7 cellular contexts compared by ENCODE assay signal in genomic region chr10:132518572-132519381, GRCh38. TPM values are rescaled to one million over a fixed set of nuclear protein-coding genes. Genes with fewer than 3 reads are reported as not detected.
DNase-seq lines count a peak whose midpoint lies in the region; ATAC-seq and TF ChIP-seq lines count a peak whose summit lies in the region.

No MANE protein-coding gene starts in this region.

- dilution Hi-C loops in IMR-90 (cut with HindIII; ENCODE audit: low sequenced_read_pairs, unreplicated experiment) = no loop called here

- peak overlapping the region; percentile 85; the same call in 1 of the 2 replicates for H4K91ac ChIP-seq in IMR-90 (ENCODE audit: insufficient read depth, low read depth, low read length)

- intact Hi-C loops in IMR-90 (cut with micrococcal nuclease) = loop anchor here (5.0 kb wide), 1 partner anchor 121 kb away; the partner anchor contains the start of gene PWWP2B

- H3K36me3 ChIP-seq in IMR-90 (ENCODE audit: control insufficient read depth, insufficient read depth, low read length) (no peaks in the 10 kb centered on the region), iPS-18a (ENCODE audit: control insufficient read depth, low read depth, low read length) (no peaks in the 10 kb centered on the region), stomach smooth muscle (ENCODE audit: control insufficient read depth in 2 of 2, insufficient read depth in 2 of 2, low read length in 2 of 2) (no peaks in the 10 kb centered on the region)

- H3K4me1 ChIP-seq in IMR-90 (ENCODE audit: control insufficient read depth, insufficient read depth, low read length) = peaks cover 27% of the 10 kb centered on the region
- peaks cover 23% of the 10 kb centered on the region for H3K4me1 ChIP-seq in iPS-18a (ENCODE audit: control insufficient read depth, low read depth, low read length)
- peaks cover 75% of the 10 kb centered on the region for H3K4me1 ChIP-seq in stomach smooth muscle (ENCODE audit: control insufficient read depth, insufficient read depth, low read length)

- no peak overlapping the region for H2AFZ ChIP-seq in IMR-90 (replicated peaks; ENCODE audit: low read length, poor library complexity)

- no peak for TF ChIP-seq POLR2A in IMR-90 (IDR thresholded peaks at IDR 0.05; ENCODE audit: low read depth, low read length)

- no peak overlapping the region for H3K23ac ChIP-seq in IMR-90 (ENCODE audit: low read depth, low read length)

- H2BK5ac ChIP-seq in IMR-90 (ENCODE audit: low read depth, low read length, poor library complexity, severe bottlenecking) = no peak overlapping the region

- 0 out of 3 replicates have a peak overlapping the region, but pooled peaks have one; percentile 16 for H2BK15ac ChIP-seq in IMR-90 (ENCODE audit: low read depth, low read length)

- no peak overlapping the region for H3K27ac ChIP-seq in IMR-90 (ENCODE audit: insufficient read depth, low read length)
- no peak overlapping the region for H3K27ac ChIP-seq in iPS-18a (ENCODE audit: low read length)
- peak overlapping the region; percentile 84 for H3K27ac ChIP-seq in stomach smooth muscle (ENCODE audit: low read length)

- TF ChIP-seq RAD21 in IMR-90 (IDR thresholded peaks at IDR 0.05; ENCODE audit: low read length) = no peak

- no peak overlapping the region for H3K4me2 ChIP-seq in IMR-90 (ENCODE audit: low read depth, low read length)

- no peak overlapping the region for H4K5ac ChIP-seq in IMR-90 (ENCODE audit: low read depth, low read length)

- H4K20me1 ChIP-seq in IMR-90 (ENCODE audit: insufficient read depth, low read length) = no peaks in the 10 kb centered on the region

- no peaks in the 10 kb centered on the region for H3K27me3 ChIP-seq in IMR-90 (ENCODE audit: control insufficient read depth, insufficient read depth, low read length)
- H3K27me3 ChIP-seq in iPS-18a (ENCODE audit: control insufficient read depth, insufficient read depth, low read length) = peaks cover 43% of the 10 kb centered on the region
- no peaks in the 10 kb centered on the region for H3K27me3 ChIP-seq in stomach smooth muscle (ENCODE audit: control insufficient read depth in 1 of 2, insufficient read depth in 2 of 2, low read length in 2 of 2)

- DNase-seq in IMR-90 (no peak), SHP77 treated with DMSO at 0.1 percent for 48 hours (lab: John Stamatoyannopoulos, UW) (peak; percentile 36), UCSD-AML1 (lab: John Stamatoyannopoulos, UW; ENCODE audit: unreplicated experiment) (no peak), KBM-7 (no peak)

- peak overlapping the region; percentile 65 for H2AK5ac ChIP-seq in IMR-90 (ENCODE audit: low read depth, low read length)

- peak overlapping the region; percentile 99 for H3K4ac ChIP-seq in IMR-90 (ENCODE audit: low read depth, low read length)

- TF ChIP-seq CTCF in IMR-90 (conservative IDR thresholded peaks at IDR 0.05; ENCODE audit: low read depth, low read length) = no peak

- H2AK9ac ChIP-seq in IMR-90 (replicated peaks; ENCODE audit: low read depth, low read length, poor library complexity) = peak overlapping the region; percentile 44

- H3K9me3 ChIP-seq in IMR-90 (ENCODE audit: control insufficient read depth, insufficient read depth, low read length) = no peaks in the 10 kb centered on the region
- no peaks in the 10 kb centered on the region for H3K9me3 ChIP-seq in iPS-18a (ENCODE audit: control insufficient read depth, low read depth, low read length)
- no peaks in the 10 kb centered on the region for H3K9me3 ChIP-seq in stomach smooth muscle (ENCODE audit: control insufficient read depth in 2 of 2, low read length in 2 of 2)

- in situ Hi-C loops in IMR-90 (cut with MboI; ENCODE audit: low sequenced_read_pairs) = no loop called here
- in situ Hi-C loops in KBM-7 (cut with MboI; ENCODE audit: low pct_unique_long_range_greater_than_20kb, low sequenced_read_pairs) = no loop called here

- BruUV-seq in IMR-90 (replicated peaks; lab: Mats Ljungman, UMichigan) = no TSS peak

- POLR2A ChIA-PET in IMR-90 (lab: Charles Lee; ENCODE audit: unreplicated experiment) = no interaction called here

- H3K4me3 ChIP-seq in IMR-90 (ENCODE audit: insufficient read depth, low read depth, low read length) (no peak overlapping the region), iPS-18a (ENCODE audit: low read length) (peak overlapping the region; percentile 70), stomach smooth muscle (ENCODE audit: low read length in 2 of 2) (peak overlapping the region in 1 of 2 donors; percentile 64)

- H3K9me1 ChIP-seq in IMR-90 (ENCODE audit: insufficient read depth, low read length) = peaks cover 20% of the 10 kb centered on the region

- 89% methylated on average over 21 of the region's 29 CpGs; no CpG with 5 or more reads in 1 of the 2 experiments for WGBS in IMR-90 (ENCODE audit: extremely low coverage in 2 of 2, insufficient read length in 1 of 2), 2 experiments

- H3K56ac ChIP-seq in IMR-90 (ENCODE audit: extremely low read depth, insufficient read depth, low read length) = no peak overlapping the region

- H2BK20ac ChIP-seq in IMR-90 (ENCODE audit: low read depth, low read length) = no peak overlapping the region; the same call in 1 of the 2 replicates

- no peak overlapping the region for H3K14ac ChIP-seq in IMR-90 (replicated peaks; ENCODE audit: low read depth, low read length)

- ATAC-seq in IMR-90 (ENCODE audit: low read depth) (no peak), HG02885 (IDR thresholded peaks at IDR 0.05; ENCODE audit: poor library complexity, unreplicated experiment) (no peak)

- H3K9ac ChIP-seq in IMR-90 (ENCODE audit: low read depth, low read length) (no peak overlapping the region), iPS-18a (ENCODE audit: low read length) (peak overlapping the region; percentile 30), stomach smooth muscle (ENCODE audit: low read length in 2 of 2) (no peak overlapping the region)

- H3K18ac ChIP-seq in IMR-90 (ENCODE audit: low read depth, low read length) = no peak overlapping the region

- H3K79me1 ChIP-seq in IMR-90 (ENCODE audit: low read depth in 1 of 2, low read length in 2 of 2) = peaks cover 0 to 12% of the 10 kb centered on the region in 2 experiments; a peak in 2 of 4 replicates

- H4K8ac ChIP-seq in IMR-90 (ENCODE audit: low read depth in 2 of 2, low read length in 2 of 2) = peak overlapping the region in 1 of 2 experiments; percentile 51; a peak in 1 of 4 replicates

- peak overlapping the region; percentile 99; the same call in 1 of the 2 replicates for H2BK120ac ChIP-seq in IMR-90 (ENCODE audit: low read depth, low read length)

- CTCF ChIA-PET in IMR-90 (lab: Yijun Ruan, JAX) = no interaction called here

TF ChIP-seq in IMR-90, 13 proteins besides CTCF, POLR2A, EP300 and RAD21:
- TF ChIP-seq RFX5 (IDR thresholded peaks at IDR 0.05; ENCODE audit: low read depth, low read length) (no peak), MAFK (IDR thresholded peaks at IDR 0.05; ENCODE audit: low read depth, low read length) (no peak), CHD1 (IDR thresholded peaks at IDR 0.05; ENCODE audit: low read depth, low read length) (no peak), FOS (IDR thresholded peaks at IDR 0.05; ENCODE audit: low read depth, low read length) (no peak), NFE2L2 (IDR thresholded peaks at IDR 0.05; ENCODE audit: low read depth, low read length) (no peak)
- TF ChIP-seq, protein P1, sequence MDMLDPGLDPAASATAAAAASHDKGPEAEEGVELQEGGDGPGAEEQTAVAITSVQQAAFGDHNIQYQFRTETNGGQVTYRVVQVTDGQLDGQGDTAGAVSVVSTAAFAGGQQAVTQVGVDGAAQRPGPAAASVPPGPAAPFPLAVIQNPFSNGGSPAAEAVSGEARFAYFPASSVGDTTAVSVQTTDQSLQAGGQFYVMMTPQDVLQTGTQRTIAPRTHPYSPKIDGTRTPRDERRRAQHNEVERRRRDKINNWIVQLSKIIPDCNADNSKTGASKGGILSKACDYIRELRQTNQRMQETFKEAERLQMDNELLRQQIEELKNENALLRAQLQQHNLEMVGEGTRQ (IDR thresholded peaks at IDR 0.05; ENCODE audit: low read depth, low read length) = no peak
- TF ChIP-seq, protein P2, sequence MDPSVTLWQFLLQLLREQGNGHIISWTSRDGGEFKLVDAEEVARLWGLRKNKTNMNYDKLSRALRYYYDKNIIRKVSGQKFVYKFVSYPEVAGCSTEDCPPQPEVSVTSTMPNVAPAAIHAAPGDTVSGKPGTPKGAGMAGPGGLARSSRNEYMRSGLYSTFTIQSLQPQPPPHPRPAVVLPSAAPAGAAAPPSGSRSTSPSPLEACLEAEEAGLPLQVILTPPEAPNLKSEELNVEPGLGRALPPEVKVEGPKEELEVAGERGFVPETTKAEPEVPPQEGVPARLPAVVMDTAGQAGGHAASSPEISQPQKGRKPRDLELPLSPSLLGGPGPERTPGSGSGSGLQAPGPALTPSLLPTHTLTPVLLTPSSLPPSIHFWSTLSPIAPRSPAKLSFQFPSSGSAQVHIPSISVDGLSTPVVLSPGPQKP (IDR thresholded peaks at IDR 0.05; ENCODE audit: borderline replicate concordance, low read depth, low read length) = no peak
TF ChIP-seq in IMR-90: peak in this region for 0.

RNA-seq across cellular contexts. Expression of gene INPP5A, which starts 18.8 kb away (rescaled TPM):
- 31.7 and 36.7 TPM in 2 replicates for total RNA-seq in IMR-90 (2012; rRNA removed)
- polyA plus RNA-seq in IMR-90 (2012; rRNA removed) = 20.6 and 21.4 TPM in 2 replicates
- polyA plus RNA-seq in IMR-90 (2012; cell fraction: cytosol; rRNA removed) = 15.9 and 20.4 TPM in 2 replicates
- polyA plus RNA-seq in IMR-90 (2012; cell fraction: nucleus; rRNA removed; ENCODE audit: low replicate concordance) = 12.2 and 16.8 TPM in 2 replicates
